28 cellular contexts compared by ENCODE assay signal in the genomic region with DNA sequence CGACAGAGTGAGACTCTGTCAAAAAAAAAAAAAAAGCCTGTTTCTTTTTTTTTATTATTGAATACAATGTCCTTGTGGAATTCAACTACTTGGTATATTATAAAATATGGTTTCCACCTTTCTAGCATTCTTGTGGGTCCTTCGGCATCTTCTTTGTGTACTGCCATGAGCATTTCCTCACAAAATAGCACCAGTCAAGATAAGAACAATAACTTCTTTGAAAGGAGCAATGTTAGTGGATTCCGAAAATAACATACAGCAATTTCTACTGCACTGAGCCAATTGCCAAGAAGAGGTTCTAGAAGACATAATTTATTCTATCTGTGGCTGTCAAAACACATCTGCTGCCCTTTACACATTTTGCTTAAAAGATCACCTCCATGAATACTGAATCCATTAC. TPM values are rescaled to one million over a fixed set of nuclear protein-coding genes. Genes with fewer than 3 reads are reported as not detected.
A peak's percentile ranks its signal among the peaks of the same experiment; 100 is the strongest.
DNase-seq lines count a peak whose midpoint lies in the region; ATAC-seq and TF ChIP-seq lines count a peak whose summit lies in the region.
"Had no signal": no experiment of that assay in that cellular context is flagged by ENCODE, and none has a peak within 500 bp of the region (broad histone marks: within the 10 kb centered on the region; RNA-seq: fewer than 3 reads in every experiment).

No MANE protein-coding gene starts in this region.

- DNase-seq in mammary epithelial cell (no peak), breast epithelium (ENCODE audit: low spot score in 2 of 2) (no peak), NCI-H1694 (lab: John Stamatoyannopoulos, UW) (peak; percentile 80), NCI-H69 (lab: John Stamatoyannopoulos, UW) (peak; percentile 11), foreskin melanocyte (peak; percentile 73), gastrocnemius medialis (no peak), NCI-H128 (lab: John Stamatoyannopoulos, UW; ENCODE audit: unreplicated experiment) (no peak), D341Med (ENCODE audit: low spot score) (no peak)
- DNase-seq: 8988T; ACHN; BE2C; C1 segment of cervical spinal cord; Caco-2; Calu3; CD4-positive, alpha-beta memory T cell; CD4-positive, CD25-positive, alpha-beta regulatory T cell; CD8-positive, alpha-beta memory T cell; DMS 273 treated with DMSO at 0.1 percent for 48 hours; DMS153; DMS53; DMS79; DND-41; EL; GDM1 had no signal

- dilution Hi-C loops in mammary epithelial cell (cut with HindIII; ENCODE audit: low sequenced_read_pairs), result loop anchor here (25.0 kb wide), 1 partner anchor 298 kb away; no protein-coding TSS in a partner anchor

- in situ Hi-C loops in mammary epithelial cell (cut with MboI; ENCODE audit: low sequenced_read_pairs in 2 of 2) (no loop called here), gastrocnemius medialis (cut with MboI; ENCODE audit: low sequenced_read_pairs in 4 of 4) (no loop called here)

- BruUV-seq in mammary epithelial cell (replicated peaks; lab: Mats Ljungman, UMichigan), result no TSS peak

- CTCF ChIA-PET in mammary epithelial cell (lab: Charles Lee; ENCODE audit: low non-redundant PET), result no interaction called here

- H3K4me1 ChIP-seq in mammary epithelial cell (ENCODE audit: insufficient read depth, low read length), result peaks cover 10% of the 10 kb centered on the region
- H3K4me1 ChIP-seq in breast epithelium, result no peaks in the 10 kb centered on the region
- H3K4me1 ChIP-seq in gastrocnemius medialis, result no peaks in the 10 kb centered on the region
- H3K4me1 ChIP-seq: BE2C, BLaER1 had no signal

- H3K9ac ChIP-seq in mammary epithelial cell (ENCODE audit: insufficient read depth, low read length), result no peak overlapping the region
- H3K9ac ChIP-seq: BLaER1 had no signal

- H3K9me3 ChIP-seq in mammary epithelial cell (replicated peaks; ENCODE audit: insufficient read depth, low read length) (no peaks in the 10 kb centered on the region), breast epithelium (no peaks in the 10 kb centered on the region), gastrocnemius medialis (no peaks in the 10 kb centered on the region)
- H3K9me3 ChIP-seq: BE2C, BLaER1, Caco-2 had no signal

- WGBS in mammary epithelial cell (ENCODE audit: low coverage, missing lambda C conversion rate), result 13% methylated on average over 2 of the region's 3 CpGs

- no peaks in the 10 kb centered on the region for H3K79me2 ChIP-seq in mammary epithelial cell (ENCODE audit: insufficient read depth, low read length)

- intact Hi-C loops in mammary epithelial cell (cut with micrococcal nuclease), result no loop called here
- intact Hi-C loops in breast epithelium (cut with DNase I; ENCODE audit: low total_unique reads), result no loop called here
- intact Hi-C loops in gastrocnemius medialis (cut with DNase I; ENCODE audit: low total_unique reads), result no loop called here

- TF ChIP-seq POLR2A in breast epithelium (IDR thresholded peaks at IDR 0.05) (no peak), gastrocnemius medialis (IDR thresholded peaks at IDR 0.05) (no peak)

- H2AFZ ChIP-seq in mammary epithelial cell (ENCODE audit: low read depth, low read length), result peak overlapping the region; percentile 21

- H3K4me2 ChIP-seq in mammary epithelial cell (ENCODE audit: insufficient read depth, low read depth, low read length), result no peak overlapping the region
- H3K4me2 ChIP-seq: BLaER1 had no signal

- no peak for TF ChIP-seq CTCF in mammary epithelial cell (conservative IDR thresholded peaks at IDR 0.05 in 1 of 2, IDR thresholded peaks at IDR 0.05 in 1 of 2; ENCODE audit: extremely low read depth in 1 of 2, insufficient read depth in 1 of 2, low read depth in 1 of 2, low read length in 2 of 2)
- no peak for TF ChIP-seq CTCF in breast epithelium (IDR thresholded peaks at IDR 0.05)
- TF ChIP-seq CTCF in gastrocnemius medialis (IDR thresholded peaks at IDR 0.05 in 4 of 5, conservative IDR thresholded peaks at IDR 0.05 in 1 of 5), result no peak

- H3K4me3 ChIP-seq in mammary epithelial cell (replicated peaks in 1 of 3; ENCODE audit: insufficient read depth in 1 of 3, low read depth in 2 of 3, low read length in 3 of 3) (no peak overlapping the region), breast epithelium (no peak overlapping the region), gastrocnemius medialis (no peak overlapping the region)
- H3K4me3 ChIP-seq: BLaER1, GM12878 had no signal

- ATAC-seq in gastrocnemius medialis, result no peak
- ATAC-seq: GM12878 had no signal

- H3K36me3 ChIP-seq in mammary epithelial cell (ENCODE audit: insufficient read depth, low read length) (no peaks in the 10 kb centered on the region), breast epithelium (no peaks in the 10 kb centered on the region), gastrocnemius medialis (no peaks in the 10 kb centered on the region)
- H3K36me3 ChIP-seq: BE2C, BLaER1 had no signal

- no peaks in the 10 kb centered on the region for H3K27me3 ChIP-seq in mammary epithelial cell (ENCODE audit: insufficient read depth, low read length)
- no peaks in the 10 kb centered on the region for H3K27me3 ChIP-seq in breast epithelium
- H3K27me3 ChIP-seq in gastrocnemius medialis, result no peaks in the 10 kb centered on the region
- H3K27me3 ChIP-seq: BE2C, BLaER1 had no signal

- H4K20me1 ChIP-seq in mammary epithelial cell (ENCODE audit: insufficient read depth, low read length), result no peaks in the 10 kb centered on the region
- H4K20me1 ChIP-seq: BLaER1 had no signal

- H3K27ac ChIP-seq in mammary epithelial cell (ENCODE audit: insufficient read depth, low read depth, low read length) (no peak overlapping the region), breast epithelium (no peak overlapping the region), gastrocnemius medialis (no peak overlapping the region)
- H3K27ac ChIP-seq: BLaER1 had no signal

RNA-seq across cellular contexts. Expression of gene SPTLC3, which starts 19.2 kb away (rescaled TPM):
- total RNA-seq in mammary epithelial cell (10 to 100 TPM; 10.1 to 12.5 TPM), breast epithelium (10 to 100 TPM in 1 of 3 donors, 1 to 10 TPM in 2; 7.7 to 11.1 (median 7.9) TPM), gastrocnemius medialis (1 to 10 TPM in 3 of 4 donors, under 1 TPM in 1; 0.46 to 2.4 (median 1.2) TPM)
- 3.6 TPM for polyA plus RNA-seq in mammary epithelial cell
- polyA minus RNA-seq in mammary epithelial cell, result 6.3 TPM
- total RNA-seq: CD8-positive, alpha-beta memory T cell; G401 had no signal
- polyA plus RNA-seq: CD14-positive monocyte had no signal

Comparison
In these comparisons a context has a peak if more than half of its experiments do, and no peak if none do; other contexts are left out.
1. DNase-seq: peak in NCI-H1694 (single experiment), NCI-H69 (single experiment) and foreskin melanocyte (single experiment); none in mammary epithelial cell (single experiment), breast epithelium (0 of 2), gastrocnemius medialis (0 of 2), NCI-H128 (single experiment) and D341Med (single experiment).